1 cellular context compared by ENCODE assay signal in genomic region chr12:31773223-31773750, GRCh38.
TF ChIP-seq lines count a peak whose summit lies in the region.

No MANE protein-coding gene starts in this region.

TF ChIP-seq in HepG2, 621 proteins besides CTCF, POLR2A, EP300 and RAD21 (continued from another document and continues in another):
- TF ChIP-seq SKIL (CRISPR knock-in tag; IDR thresholded peaks at IDR 0.05; ENCODE audit: borderline replicate concordance) (peak; percentile 85), ZBTB8A (CRISPR knock-in tag; IDR thresholded peaks at IDR 0.05; ENCODE audit: borderline replicate concordance, low read depth) (no peak), ERF (CRISPR knock-in tag; IDR thresholded peaks at IDR 0.05) (peak; percentile 83), DMTF1 (CRISPR knock-in tag; IDR thresholded peaks at IDR 0.05) (no peak), ZFYVE20 (CRISPR knock-in tag; IDR thresholded peaks at IDR 0.05; ENCODE audit: borderline replicate concordance, low read depth) (no peak), ZKSCAN8 (CRISPR knock-in tag; IDR thresholded peaks at IDR 0.05; ENCODE audit: borderline replicate concordance) (peak; percentile 42; the same call in 1 of the 2 replicates), ATF4 (CRISPR knock-in tag; IDR thresholded peaks at IDR 0.05) (peak in 1 of 2 experiments; percentile 83; a peak in 2 of 4 replicates), BHLHE40 (IDR thresholded peaks at IDR 0.05; ENCODE audit: low read length) (peak; percentile 76), CCDC6 (CRISPR knock-in tag; IDR thresholded peaks at IDR 0.05) (0 out of 2 replicates have a peak, but pooled peaks have one; percentile 57), MED1 (CRISPR knock-in tag; IDR thresholded peaks at IDR 0.05) (peak; percentile 85), ZNF3 (CRISPR knock-in tag; IDR thresholded peaks at IDR 0.05) (no peak; the same call in 1 of the 2 replicates), ZNF180 (CRISPR knock-in tag; IDR thresholded peaks at IDR 0.05; ENCODE audit: borderline replicate concordance, low read depth) (no peak), NFATC3 (CRISPR knock-in tag; IDR thresholded peaks at IDR 0.05) (no peak), ZNF790 (CRISPR knock-in tag; IDR thresholded peaks at IDR 0.05; ENCODE audit: borderline replicate concordance) (no peak), ZNF20 (CRISPR knock-in tag; IDR thresholded peaks at IDR 0.05) (no peak), ARNT (IDR thresholded peaks at IDR 0.05) (no peak), E2F5 (CRISPR knock-in tag; conservative IDR thresholded peaks at IDR 0.05) (no peak), ZNF678 (CRISPR knock-in tag; IDR thresholded peaks at IDR 0.05) (0 out of 2 replicates have a peak, but pooled peaks have one; percentile 54), HNF1B (CRISPR knock-in tag; IDR thresholded peaks at IDR 0.05) (no peak), BCLAF1 (IDR thresholded peaks at IDR 0.05) (no peak), ZFP36 (IDR thresholded peaks at IDR 0.05; ENCODE audit: borderline replicate concordance, low read depth, low read length, partially characterized antibody) (no peak), THRA (CRISPR knock-in tag; IDR thresholded peaks at IDR 0.05; ENCODE audit: borderline replicate concordance) (peak; percentile 87), USF2 (IDR thresholded peaks at IDR 0.05; ENCODE audit: low read depth, low read length) (no peak), USF2 (CRISPR knock-in tag; IDR thresholded peaks at IDR 0.05; ENCODE audit: borderline replicate concordance) (peak; percentile 92), MYNN (CRISPR knock-in tag; IDR thresholded peaks at IDR 0.05; ENCODE audit: low read depth) (no peak), ZNF253 (CRISPR knock-in tag; IDR thresholded peaks at IDR 0.05; ENCODE audit: borderline replicate concordance) (no peak), HIC2 (CRISPR knock-in tag; IDR thresholded peaks at IDR 0.05; ENCODE audit: low read depth) (peak; percentile 76; the same call in 1 of the 2 replicates), ZNF292 (CRISPR knock-in tag; IDR thresholded peaks at IDR 0.05; ENCODE audit: borderline replicate concordance, low read depth) (peak; percentile 98), ZNF577 (CRISPR knock-in tag; IDR thresholded peaks at IDR 0.05; ENCODE audit: borderline replicate concordance, low read depth) (no peak), MXD3 (CRISPR knock-in tag; IDR thresholded peaks at IDR 0.05) (0 out of 2 replicates have a peak, but pooled peaks have one; percentile 62), ZNF883 (CRISPR knock-in tag; IDR thresholded peaks at IDR 0.05; ENCODE audit: not compliant biosample characterization) (no peak), BRF2 (CRISPR knock-in tag; IDR thresholded peaks at IDR 0.05) (0 out of 2 replicates have a peak, but pooled peaks have one; percentile 96), GABPA (IDR thresholded peaks at IDR 0.05; ENCODE audit: low read depth, low read length) (no peak), GABPA (CRISPR knock-in tag; IDR thresholded peaks at IDR 0.05; ENCODE audit: low read depth) (peak; percentile 44; the same call in 1 of the 2 replicates), CHD4 (IDR thresholded peaks at IDR 0.05; ENCODE audit: borderline replicate concordance, low read length) (0 out of 2 replicates have a peak, but pooled peaks have one; percentile 24), ZNF615 (CRISPR knock-in tag; IDR thresholded peaks at IDR 0.05; ENCODE audit: borderline replicate concordance) (no peak), ZNF280B (CRISPR knock-in tag; IDR thresholded peaks at IDR 0.05; ENCODE audit: borderline replicate concordance) (peak; percentile 46; the same call in 1 of the 2 replicates), BRD4 (CRISPR knock-in tag; IDR thresholded peaks at IDR 0.05) (no peak)
